7 cellular contexts compared by ENCODE assay signal in genomic region chr9:136629879-136630661, GRCh38. TPM values are rescaled to one million over a fixed set of nuclear protein-coding genes. Genes with fewer than 3 reads are reported as not detected.
A peak's percentile ranks its signal among the peaks of the same experiment; 100 is the strongest.
DNase-seq lines count a peak whose midpoint lies in the region; ATAC-seq, FAIRE-seq and TF ChIP-seq lines count a peak whose summit lies in the region.

No MANE protein-coding gene starts in this region.

- peaks cover 31 to 47% (median 40%) of the 10 kb centered on the region in 3 donors for H3K4me1 ChIP-seq in pancreas

- 37 to 42% methylated on average over 19 of the region's 19 CpGs for WGBS in pancreas, 2 donors

- H3K4me3 ChIP-seq in GM12875 (ENCODE audit: low read depth, low read length) = no peak overlapping the region
- H3K4me3 ChIP-seq in pancreas = no peak overlapping the region

- H3K36me3 ChIP-seq in pancreas = no peaks in the 10 kb centered on the region

- H3K27me3 ChIP-seq in pancreas = no peaks in the 10 kb centered on the region

- FAIRE-seq in pancreas (lab: Jason Lieb, UNC) = no peak

- intact Hi-C loops in pancreas (cut with DNase I) = loop anchor here (2.0 to 10.0 kb wide), 5 partner anchors 93 to 315 kb away; partner anchors contain the start of gene SNAPC4 (in 1 of the 3)

- TF ChIP-seq CTCF in GM12875 (IDR thresholded peaks at IDR 0.05; ENCODE audit: borderline replicate concordance, insufficient read depth, low read depth, low read length) (peak; percentile 76), pancreas (IDR thresholded peaks at IDR 0.05) (peak in 2 of 4 donors; percentile 24 to 39)

- no peak overlapping the region for H3K27ac ChIP-seq in pancreas

- ATAC-seq in pancreas (peak; percentile 26 to 66 (median 44)), GM21786 (IDR thresholded peaks at IDR 0.05; ENCODE audit: unreplicated experiment) (no peak), GM19395 (IDR thresholded peaks at IDR 0.05; ENCODE audit: unreplicated experiment) (no peak)

- H3K9me3 ChIP-seq in pancreas = no peaks in the 10 kb centered on the region

- peak; percentile 46 for DNase-seq in NCI-H526 treated with DMSO at 0.1 percent for 48 hours (lab: John Stamatoyannopoulos, UW)
- DNase-seq in activated T-cell treated with anti-CD3 and anti-CD28 coated beads for 24 hours (ENCODE audit: low read depth) = peak; percentile 33
- DNase-seq in fibroblast of peridontal ligament (ENCODE audit: extremely low read depth) = peak; percentile 29
- DNase-seq in pancreas = peak; percentile 54 to 85 (median 72)

RNA-seq across cellular contexts. Expression of gene EGFL7, which starts 32.6 kb away (rescaled TPM):
- 10 to 100 TPM in 5 of 6 donors, 1 to 10 TPM in 1; 8.6 to 21.2 (median 13.1) TPM for total RNA-seq in pancreas
- 100 to 1,000 TPM; 111 to 134 TPM for polyA plus RNA-seq in pancreas

RNA-seq across cellular contexts. Expression of gene AGPAT2, which starts 57.2 kb away (rescaled TPM):
- total RNA-seq in pancreas = 100 to 1,000 TPM in 1 of 6 donors, 10 to 100 TPM in 5; 57.0 to 105 (median 69.5) TPM
- polyA plus RNA-seq in pancreas = 100 to 1,000 TPM in 1 of 2 donors, 10 to 100 TPM in 1; 94.2 to 158 TPM

Comparison
In these comparisons a context has a peak if more than half of its experiments do, and no peak if none do; other contexts are left out.
1. ATAC-seq: peak in pancreas (4 of 4); none in GM21786 (single experiment) and GM19395 (single experiment).
2. Peak in every context shown above with its lines, with median percentiles within 50 percentile points of each other: DNase-seq.